In the genomic region with DNA sequence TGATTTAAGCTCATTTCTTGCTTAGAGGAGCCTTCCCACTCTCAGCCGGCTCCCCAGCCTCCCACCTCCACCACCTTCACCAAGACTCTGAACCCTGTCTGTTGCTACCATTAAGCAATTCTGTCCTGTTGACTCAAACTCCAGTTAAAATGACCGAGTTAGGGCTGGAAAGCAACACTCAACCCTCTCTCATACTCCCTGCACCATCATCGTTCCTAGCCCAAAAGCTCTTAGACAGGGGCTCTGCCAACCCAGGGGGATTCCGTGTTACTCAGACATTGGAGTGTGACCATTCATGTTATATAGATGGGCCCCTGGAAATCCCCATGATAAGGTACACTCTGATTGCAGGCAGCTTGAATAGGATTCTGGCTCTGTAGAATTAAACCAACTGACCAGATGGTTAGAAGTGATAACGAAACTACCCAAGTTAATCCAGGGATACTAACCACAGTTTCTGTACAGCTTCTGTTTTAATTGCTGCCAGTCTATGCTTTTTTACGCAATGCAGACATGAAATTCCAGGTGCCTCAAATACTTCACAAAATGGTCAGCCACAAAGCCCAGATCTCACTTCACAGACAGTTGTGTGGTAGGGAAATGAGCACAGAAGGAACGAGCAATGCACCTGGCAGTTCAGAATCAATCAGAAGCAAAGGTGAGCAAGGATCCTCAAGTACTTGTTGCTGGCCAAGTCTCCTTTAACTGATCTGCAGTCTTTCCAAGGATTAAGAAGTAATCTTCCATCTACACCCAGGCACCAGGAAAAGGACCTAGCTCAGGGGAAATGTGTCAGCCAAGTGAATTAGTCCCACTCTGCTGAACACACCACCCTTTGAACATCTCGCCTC, we compare ENCODE assay signal across 1 cellular context.
A peak's percentile ranks its signal among the peaks of the same experiment; 100 is the strongest.
TF ChIP-seq lines count a peak whose summit lies in the region.

No MANE protein-coding gene starts in this region.

TF ChIP-seq in IMR-90, 13 proteins besides CTCF, POLR2A, EP300 and RAD21:
- TF ChIP-seq BHLHE40 (IDR thresholded peaks at IDR 0.05; ENCODE audit: low read depth, low read length) (no peak), CEBPB (IDR thresholded peaks at IDR 0.05; ENCODE audit: low read depth, low read length) (0 out of 2 replicates have a peak, but pooled peaks have one; percentile 12)
